22 cellular contexts compared by ENCODE assay signal in genomic region chr10:48985621-48986158, GRCh38. TPM values are rescaled to one million over a fixed set of nuclear protein-coding genes. Genes with fewer than 3 reads are reported as not detected.
"Had no signal": no experiment of that assay in that cellular context is flagged by ENCODE, and none has a peak within 500 bp of the region (broad histone marks: within the 10 kb centered on the region; RNA-seq: fewer than 3 reads in every experiment).

No MANE protein-coding gene starts in this region.

- DNase-seq: Karpas-422, KG1, MG63, NCI-H1092, NCI-H1105 treated with DMSO at 0.1 percent for 48 hours, NCI-H1417 treated with DMSO at 0.1 percent for 48 hours, NCI-H146, NCI-H1694 treated with DMSO at 0.1 percent for 48 hours, NCI-H2029, NCI-H2081 treated with DMSO at 0.1 percent for 48 hours, NCI-H2171, NCI-H226, NCI-H446, NCI-H510A, NCI-H524 treated with DMSO at 0.1 percent for 48 hours, NCI-H69, NCI-H774, RPMI8226, SHP77, SK-N-SH had no signal

- H3K4me3 ChIP-seq: MG63 had no signal

- H3K27me3 ChIP-seq: MG63 had no signal

- H3K9me3 ChIP-seq: MG63, SK-N-SH had no signal

- H3K36me3 ChIP-seq: MG63 had no signal

RNA-seq across cellular contexts. Expression of gene LRRC18, which starts 46.0 kb away (rescaled TPM):
- total RNA-seq: HT-29, SK-MEL-5 had no signal
- polyA plus RNA-seq: SK-N-SH had no signal
